In the genomic region with DNA sequence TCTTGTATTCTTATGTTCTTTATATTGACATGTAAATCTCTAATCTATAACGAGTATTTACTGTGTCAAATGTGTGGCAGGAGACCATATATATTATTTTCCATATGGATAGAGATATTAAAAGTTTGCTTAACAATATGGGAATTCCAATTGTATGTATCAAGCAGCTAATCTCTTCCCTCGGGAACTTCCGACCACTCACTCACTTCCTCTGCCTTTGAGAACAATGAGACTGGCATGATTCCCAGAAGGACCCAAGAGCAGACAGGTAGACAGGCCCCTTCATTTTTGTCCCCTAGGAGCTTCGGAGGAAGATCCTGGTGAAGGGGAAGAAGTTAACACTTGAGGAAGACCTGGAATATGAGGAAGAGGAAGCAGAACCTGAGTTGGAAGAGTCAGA, we compare ENCODE assay signal across 19 cellular contexts. TPM values are rescaled to one million over a fixed set of nuclear protein-coding genes. Genes with fewer than 3 reads are reported as not detected.
DNase-seq lines count a peak whose midpoint lies in the region; ATAC-seq and TF ChIP-seq lines count a peak whose summit lies in the region.
"Had no signal": no experiment of that assay in that cellular context is flagged by ENCODE, and none has a peak within 500 bp of the region (broad histone marks: within the 10 kb centered on the region; RNA-seq: fewer than 3 reads in every experiment).

No MANE protein-coding gene starts in this region.

- H4K20me1 ChIP-seq in HCT116 (ENCODE audit: insufficient read depth), result no peaks in the 10 kb centered on the region

- H3K4me3 ChIP-seq in HCT116 (replicated peaks in 1 of 2; ENCODE audit: low read depth in 1 of 2, low read length in 2 of 2) (no peak overlapping the region), cardiac fibroblast (replicated peaks in 1 of 2; ENCODE audit: low read depth in 2 of 2, low read length in 2 of 2) (no peak overlapping the region)
- H3K4me3 ChIP-seq: smooth muscle cell, stomach, upper lobe of left lung had no signal

- no TSS peak for BruUV-seq in HCT116 (replicated peaks; lab: Mats Ljungman, UMichigan)

- RAD21 ChIA-PET in HCT116 (lab: Charles Lee; ENCODE audit: low non-redundant PET in 1 of 2, low total read pairs in 2 of 2, uncharacterized antibody in 2 of 2, unreplicated experiment in 2 of 2), result interaction anchor here in 1 of 2 experiments (0.5 kb wide), 1 partner anchor 401 kb away, joined by 4 read pairs; no protein-coding TSS in a partner anchor

- POLR2A ChIA-PET in HCT116 (lab: Charles Lee), result no interaction called here

- no peaks in the 10 kb centered on the region for H3K79me2 ChIP-seq in HCT116 (ENCODE audit: insufficient read depth, low read length)

- no peak overlapping the region for H2AFZ ChIP-seq in HCT116 (ENCODE audit: low read depth, low read length, poor library complexity, severe bottlenecking)

- no peak overlapping the region for H3K4me2 ChIP-seq in HCT116 (ENCODE audit: low read length)
- H3K4me2 ChIP-seq: smooth muscle cell had no signal

- no peak for TF ChIP-seq POLR2A in HCT116 (IDR thresholded peaks at IDR 0.05; ENCODE audit: borderline replicate concordance, extremely low read depth, insufficient read depth, insufficient read length)

- ATAC-seq in HCT116, result 0 out of 2 replicates have a peak, but pooled peaks have one; percentile 17
- ATAC-seq in HG03342 (IDR thresholded peaks at IDR 0.05; ENCODE audit: unreplicated experiment), result no peak
- ATAC-seq in GM21515 (IDR thresholded peaks at IDR 0.05; ENCODE audit: unreplicated experiment), result no peak
- ATAC-seq: HepG2 had no signal

- H3K36me3 ChIP-seq in HCT116 (ENCODE audit: control insufficient read depth in 1 of 2, insufficient read depth in 2 of 2, low read length in 2 of 2), result peaks cover under 1 to 12% of the 10 kb centered on the region in 2 experiments; a peak in 3 of 4 replicates

- no peaks in the 10 kb centered on the region for H3K9me2 ChIP-seq in HCT116 (ENCODE audit: insufficient read depth)

- DNase-seq in HCT116 (ENCODE audit: low read depth, low spot score), result peak; percentile 6
- DNase-seq in NCI-H69 (lab: John Stamatoyannopoulos, UW), result peak; percentile 19
- DNase-seq in cardiac fibroblast (ENCODE audit: low read depth in 2 of 2), result peak; percentile 68 to 84
- peak; percentile 63 for DNase-seq in kidney tubule cell (ENCODE audit: low spot score)
- no peak for DNase-seq in midbrain (lab: John Stamatoyannopoulos, UW)
- no peak for DNase-seq in superior temporal gyrus (ENCODE audit: extremely low spot score)
- DNase-seq: activated CD8-positive, alpha-beta memory T cell treated with anti-CD3 and anti-CD28 coated beads, Interleukin-2, amount 50 U/mL, for 48 hours; foreskin melanocyte; NCI-H1694 treated with DMSO at 0.1 percent for 48 hours; NCI-H446 treated with DMSO at 0.1 percent for 48 hours; SHP77; stimulated activated CD4-positive, alpha-beta T cell treated with anti-CD3 and anti-CD28 coated beads, Interleukin-4, amount 100 ng/mL, for 1 hour; stomach; T-helper 1 cell; upper lobe of left lung had no signal

- TF ChIP-seq CTCF in HCT116 (IDR thresholded peaks at IDR 0.05 in 2 of 3, conservative IDR thresholded peaks at IDR 0.05 in 1 of 3; ENCODE audit: borderline replicate concordance in 1 of 3, insufficient read depth in 1 of 3, low read depth in 2 of 3, low read length in 2 of 3) (no peak), cardiac fibroblast (IDR thresholded peaks at IDR 0.05; ENCODE audit: low read depth, low read length) (no peak)

- H3K4me1 ChIP-seq in HCT116 (ENCODE audit: control insufficient read depth in 1 of 2, insufficient read depth in 2 of 2, low read length in 2 of 2), result peaks cover 0 to 8% of the 10 kb centered on the region in 2 experiments; a peak in 2 of 4 replicates
- H3K4me1 ChIP-seq: stomach, upper lobe of left lung had no signal

- no peaks in the 10 kb centered on the region for H3K9me3 ChIP-seq in HCT116 (ENCODE audit: control insufficient read depth in 1 of 2, insufficient read depth in 1 of 2, low read depth in 1 of 2, low read length in 2 of 2)
- H3K9me3 ChIP-seq: stomach, upper lobe of left lung had no signal

- H3K27me3 ChIP-seq in HCT116 (ENCODE audit: insufficient read depth, low read length), result no peaks in the 10 kb centered on the region
- H3K27me3 ChIP-seq: stomach, upper lobe of left lung had no signal

- H3K27ac ChIP-seq in HCT116 (ENCODE audit: low read depth, low read length), result no peak overlapping the region
- H3K27ac ChIP-seq: stomach, upper lobe of left lung had no signal

- CTCF ChIA-PET in HCT116 (lab: Charles Lee), result interaction anchor here (1.1 kb wide), 1 partner anchor 216 kb away, joined by 3 read pairs; no protein-coding TSS in a partner anchor

- intact Hi-C loops in HCT116 (cut with micrococcal nuclease), result no loop called here

- H3K9ac ChIP-seq in HCT116 (ENCODE audit: low read length), result no peak overlapping the region

- TF ChIP-seq RAD21 in HCT116 (IDR thresholded peaks at IDR 0.05; ENCODE audit: low read depth), result no peak

TF ChIP-seq in HCT116, 20 proteins besides CTCF, POLR2A, EP300 and RAD21:
- TF ChIP-seq YY1 (IDR thresholded peaks at IDR 0.05; ENCODE audit: extremely low read depth, insufficient replicate concordance, low read depth, low read length) (no peak), EGR1 (IDR thresholded peaks at IDR 0.05; ENCODE audit: low read depth) (no peak), MAX (IDR thresholded peaks at IDR 0.05) (no peak), EZH2 (IDR thresholded peaks at IDR 0.05) (no peak), FOSL1 (IDR thresholded peaks at IDR 0.05; ENCODE audit: low read depth) (no peak), JUND (IDR thresholded peaks at IDR 0.05) (0 out of 2 replicates have a peak, but pooled peaks have one; percentile 7)

RNA-seq across cellular contexts. Expression of gene PLCD4, which starts 24.1 kb away (rescaled TPM):
- total RNA-seq in HCT116 (2021; ENCODE audit: unreplicated experiment), result 0.64 TPM
- polyA plus RNA-seq in HCT116 (2012), result 1.2 and 1.4 TPM in 2 replicates
- total RNA-seq: HepG2 had no signal

RNA-seq across cellular contexts. Expression of gene ZNF142, which starts 27.6 kb away (rescaled TPM):
- 29.2 TPM for total RNA-seq in HCT116 (2021; ENCODE audit: unreplicated experiment)
- polyA plus RNA-seq in HCT116 (2012), result 14.3 and 14.9 TPM in 2 replicates

RNA-seq across cellular contexts. Expression of gene BCS1L, which starts 27.6 kb away (rescaled TPM):
- total RNA-seq in HCT116 (2021; ENCODE audit: unreplicated experiment), result 57.4 TPM
- polyA plus RNA-seq in HCT116 (2012), result 46.4 and 64.4 TPM in 2 replicates

RNA-seq across cellular contexts. Expression of gene RNF25, which starts 40.0 kb away (rescaled TPM):
- total RNA-seq in HCT116 (2021; ENCODE audit: unreplicated experiment), result 23.4 TPM
- 24.5 and 24.7 TPM in 2 replicates for polyA plus RNA-seq in HCT116 (2012)

RNA-seq across cellular contexts. Expression of gene STK36, which starts 40.0 kb away (rescaled TPM):
- total RNA-seq in HCT116 (2021; ENCODE audit: unreplicated experiment), result 45.5 TPM
- 20.8 and 25.7 TPM in 2 replicates for polyA plus RNA-seq in HCT116 (2012)

Comparison
In these comparisons a context has a peak if more than half of its experiments do, and no peak if none do; other contexts are left out.
1. DNase-seq: peak in HCT116 (single experiment), NCI-H69 (single experiment), cardiac fibroblast (2 of 2) and kidney tubule cell (single experiment); none in midbrain (single experiment) and superior temporal gyrus (single experiment).